Comparison of ENCODE assay signal across 11 cellular contexts in the genomic region with DNA sequence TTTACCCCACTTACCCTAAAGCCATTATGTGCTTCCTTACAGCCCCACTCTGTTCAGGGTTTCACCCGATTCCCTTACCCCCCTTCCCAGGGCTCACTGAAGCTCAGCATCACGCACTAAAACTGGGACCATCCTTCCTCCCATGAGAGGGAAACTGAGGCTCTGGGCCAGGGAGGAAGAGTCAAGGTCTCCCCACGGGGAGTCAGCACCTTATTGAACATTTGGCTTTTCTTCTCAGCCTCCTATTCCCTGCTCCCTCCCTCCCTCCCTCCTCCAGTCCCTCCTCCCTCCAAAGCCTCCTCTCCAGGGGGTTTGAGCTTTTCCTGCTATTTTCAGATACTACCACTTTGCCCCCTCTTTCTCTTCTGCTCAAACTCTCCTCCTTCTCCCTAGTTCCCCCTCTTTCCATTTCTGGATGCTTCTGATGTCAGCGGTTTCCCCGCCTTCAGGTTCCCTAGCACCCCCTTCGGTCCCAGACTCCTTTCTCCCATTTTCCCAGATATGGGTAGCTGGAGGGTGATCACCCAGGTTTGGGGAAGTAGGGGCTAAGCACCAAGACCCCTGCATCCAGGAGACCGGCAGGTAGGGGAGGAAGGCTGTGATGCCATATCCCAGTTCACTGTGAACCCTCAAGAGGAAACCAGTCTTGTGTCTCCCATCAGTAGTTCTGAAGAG. TPM values are rescaled to one million over a fixed set of nuclear protein-coding genes. Genes with fewer than 3 reads are reported as not detected.
DNase-seq lines count a peak whose midpoint lies in the region; ATAC-seq and TF ChIP-seq lines count a peak whose summit lies in the region.
"Had no signal": no experiment of that assay in that cellular context is flagged by ENCODE, and none has a peak within 500 bp of the region (broad histone marks: within the 10 kb centered on the region; RNA-seq: fewer than 3 reads in every experiment).

No MANE protein-coding gene starts in this region.

- H3K9me3 ChIP-seq in SK-N-SH: no peaks in the 10 kb centered on the region
- H3K9me3 ChIP-seq in iPS-15b (ENCODE audit: control insufficient read depth, insufficient read depth, low read length): no peaks in the 10 kb centered on the region
- no peaks in the 10 kb centered on the region for H3K9me3 ChIP-seq in GM23248 (ENCODE audit: low read depth)
- H3K9me3 ChIP-seq: colonic mucosa had no signal

- peak overlapping the region; percentile 65 to 69 for H3K4me3 ChIP-seq in SK-N-SH (ENCODE audit: low read depth in 2 of 2, low read length in 1 of 2)
- H3K4me3 ChIP-seq in iPS-15b (ENCODE audit: low read depth, low read length): peak overlapping the region; percentile 77
- H3K4me3 ChIP-seq in skeletal muscle cell (ENCODE audit: low read depth, low read length): peak overlapping the region; percentile 52
- no peak overlapping the region for H3K4me3 ChIP-seq in GM23248

- H2AFZ ChIP-seq in SK-N-SH (ENCODE audit: low read depth) (no peak overlapping the region), GM23248 (no peak overlapping the region)

- H4K20me1 ChIP-seq in SK-N-SH (ENCODE audit: insufficient read depth) (no peaks in the 10 kb centered on the region), GM23248 (ENCODE audit: insufficient read depth) (no peaks in the 10 kb centered on the region)

- no peaks in the 10 kb centered on the region for H3K79me2 ChIP-seq in SK-N-SH (ENCODE audit: insufficient read depth)
- H3K79me2 ChIP-seq in GM23248 (ENCODE audit: insufficient read depth): peaks cover 11% of the 10 kb centered on the region

- H3K4me1 ChIP-seq in SK-N-SH (ENCODE audit: control insufficient read depth in 1 of 2, insufficient read depth in 2 of 2, low read depth in 1 of 2, low read length in 1 of 2): peaks cover 24 to 75% of the 10 kb centered on the region in 2 experiments; a peak in 3 of 4 replicates
- H3K4me1 ChIP-seq in iPS-15b (ENCODE audit: control insufficient read depth, insufficient read depth, low read length): peaks cover 31% of the 10 kb centered on the region
- H3K4me1 ChIP-seq in GM23248 (ENCODE audit: insufficient read depth): peaks cover 15% of the 10 kb centered on the region
- H3K4me1 ChIP-seq: colonic mucosa had no signal

- H3K27me3 ChIP-seq in SK-N-SH (ENCODE audit: insufficient read depth) (no peaks in the 10 kb centered on the region), iPS-15b (ENCODE audit: control insufficient read depth, insufficient read depth, low read length) (peaks cover 51% of the 10 kb centered on the region), GM23248 (replicated peaks; ENCODE audit: insufficient read depth) (peaks cover 7% of the 10 kb centered on the region)

- CTCF ChIA-PET in SK-N-SH (lab: Yijun Ruan, JAX): interaction anchor here (0.6 to 12.7 kb wide), 8 partner anchors 12 to 209 kb away, joined by 3 to 246 read pairs (median 19); a partner anchor contains a TSS

- DNase-seq in SK-N-SH (no peak), skeletal muscle cell (ENCODE audit: low read depth) (no peak), DMS153 (lab: John Stamatoyannopoulos, UW) (no peak), NCI-H1105 treated with DMSO at 0.1 percent for 48 hours (lab: John Stamatoyannopoulos, UW) (no peak), GM23248 (no peak)
- DNase-seq: colonic mucosa, NCI-H1417 treated with DMSO at 0.1 percent for 48 hours, SIG-M5 had no signal

- TF ChIP-seq RAD21 in SK-N-SH (IDR thresholded peaks at IDR 0.05; ENCODE audit: low read length): no peak

- POLR2A ChIA-PET in SK-N-SH (lab: Yijun Ruan, JAX): interaction anchor here (0.6 to 2.8 kb wide), 4 partner anchors 46 to 139 kb away, joined by 3 to 19 read pairs (median 7); a partner anchor contains a TSS

- no peak for TF ChIP-seq CTCF in SK-N-SH (IDR thresholded peaks at IDR 0.05)

- ATAC-seq in SK-N-SH treated with all-trans-retinoic acid at 6 μM for 48 hours: no peak

- no peak for TF ChIP-seq EP300 in SK-N-SH (IDR thresholded peaks at IDR 0.05; ENCODE audit: borderline replicate concordance in 1 of 2, low read depth in 1 of 2, low read length in 1 of 2)

- H3K27ac ChIP-seq in SK-N-SH (ENCODE audit: low read depth in 2 of 2, low read length in 1 of 2) (no peak overlapping the region; a peak in 1 of 4 replicates), angular gyrus (ENCODE audit: low read depth, low read length) (peak overlapping the region; percentile 96), GM23248 (no peak overlapping the region)
- H3K27ac ChIP-seq: colonic mucosa had no signal

- H3K36me3 ChIP-seq in SK-N-SH (replicated peaks in 1 of 2; ENCODE audit: control insufficient read depth in 1 of 2, insufficient read depth in 2 of 2, low read length in 1 of 2): no peaks in the 10 kb centered on the region
- peaks cover 3% of the 10 kb centered on the region for H3K36me3 ChIP-seq in iPS-15b (ENCODE audit: control insufficient read depth, insufficient read depth, low read length)
- H3K36me3 ChIP-seq in GM23248 (ENCODE audit: low read depth): no peaks in the 10 kb centered on the region
- H3K36me3 ChIP-seq: colonic mucosa had no signal

- in situ Hi-C loops in GM23248 (cut with MboI): no loop called here

- WGBS in SK-N-SH (ENCODE audit: low lambda C conversion rate): 82% methylated on average over 7 of the region's 7 CpGs
- 19 to 20% methylated on average over 7 of the region's 7 CpGs for WGBS in GM23248 (ENCODE audit: low coverage in 1 of 2, low lambda C conversion rate in 2 of 2, missing lambda C conversion rate in 2 of 2), 2 experiments

- no peaks in the 10 kb centered on the region for H3K9me2 ChIP-seq in SK-N-SH
- no peaks in the 10 kb centered on the region for H3K9me2 ChIP-seq in GM23248 (ENCODE audit: insufficient read depth)

- H3K9ac ChIP-seq in SK-N-SH (no peak overlapping the region), iPS-15b (ENCODE audit: low read depth, low read length) (no peak overlapping the region), GM23248 (no peak overlapping the region)

- peaks cover 8% of the 10 kb centered on the region for H3F3A ChIP-seq in SK-N-SH (replicated peaks; ENCODE audit: insufficient read depth)
- H3F3A ChIP-seq in GM23248 (ENCODE audit: insufficient read depth): no peaks in the 10 kb centered on the region; the same call in 1 of the 2 replicates

- H3K4me2 ChIP-seq in SK-N-SH: peak overlapping the region; percentile 95
- no peak overlapping the region for H3K4me2 ChIP-seq in GM23248 (ENCODE audit: unreplicated experiment)

TF ChIP-seq in SK-N-SH, 30 proteins besides CTCF, POLR2A, EP300 and RAD21 (continues in another document):
- no peak for TF ChIP-seq RXRA (IDR thresholded peaks at IDR 0.05; ENCODE audit: borderline replicate concordance, low read depth)
- no peak for TF ChIP-seq NRF1 (IDR thresholded peaks at IDR 0.05; ENCODE audit: low read depth, low read length)
- no peak for TF ChIP-seq POLR2AphosphoS5 (IDR thresholded peaks at IDR 0.05; ENCODE audit: low read depth, low read length)
- TF ChIP-seq, protein P1, sequence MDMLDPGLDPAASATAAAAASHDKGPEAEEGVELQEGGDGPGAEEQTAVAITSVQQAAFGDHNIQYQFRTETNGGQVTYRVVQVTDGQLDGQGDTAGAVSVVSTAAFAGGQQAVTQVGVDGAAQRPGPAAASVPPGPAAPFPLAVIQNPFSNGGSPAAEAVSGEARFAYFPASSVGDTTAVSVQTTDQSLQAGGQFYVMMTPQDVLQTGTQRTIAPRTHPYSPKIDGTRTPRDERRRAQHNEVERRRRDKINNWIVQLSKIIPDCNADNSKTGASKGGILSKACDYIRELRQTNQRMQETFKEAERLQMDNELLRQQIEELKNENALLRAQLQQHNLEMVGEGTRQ (IDR thresholded peaks at IDR 0.05; ENCODE audit: borderline replicate concordance, low read depth, low read length): no peak

TF ChIP-seq in SK-N-SH treated with all-trans-retinoic acid at 6 μM for 48 hours, 23 proteins besides CTCF, POLR2A, EP300 and RAD21 (continues in another document):
- TF ChIP-seq, protein P2, sequence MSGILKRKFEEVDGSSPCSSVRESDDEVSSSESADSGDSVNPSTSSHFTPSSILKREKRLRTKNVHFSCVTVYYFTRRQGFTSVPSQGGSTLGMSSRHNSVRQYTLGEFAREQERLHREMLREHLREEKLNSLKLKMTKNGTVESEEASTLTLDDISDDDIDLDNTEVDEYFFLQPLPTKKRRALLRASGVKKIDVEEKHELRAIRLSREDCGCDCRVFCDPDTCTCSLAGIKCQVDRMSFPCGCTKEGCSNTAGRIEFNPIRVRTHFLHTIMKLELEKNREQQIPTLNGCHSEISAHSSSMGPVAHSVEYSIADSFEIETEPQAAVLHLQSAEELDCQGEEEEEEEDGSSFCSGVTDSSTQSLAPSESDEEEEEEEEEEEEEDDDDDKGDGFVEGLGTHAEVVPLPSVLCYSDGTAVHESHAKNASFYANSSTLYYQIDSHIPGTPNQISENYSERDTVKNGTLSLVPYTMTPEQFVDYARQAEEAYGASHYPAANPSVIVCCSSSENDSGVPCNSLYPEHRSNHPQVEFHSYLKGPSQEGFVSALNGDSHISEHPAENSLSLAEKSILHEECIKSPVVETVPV (CRISPR knock-in tag; IDR thresholded peaks at IDR 0.05): no peak

RNA-seq across cellular contexts. Expression of a gene that starts 1.0 kb away (rescaled TPM):
- polyA plus RNA-seq in SK-N-SH (2012; rRNA removed) (16.4 and 18.6 TPM in 2 replicates), GM23248 (2016; fragmentation: Nextera tagmentation; extraction: Ambion mirVana) (0.14 and 0.21 TPM in 2 replicates)
- 7.0 and 10.6 TPM in 2 replicates for polyA plus RNA-seq in SK-N-SH (2012; cell fraction: cytosol; rRNA removed)
- 32.2 and 35.7 TPM in 2 replicates for polyA plus RNA-seq in SK-N-SH (2012; cell fraction: nucleus; rRNA removed)
- 0.51 and 2.8 TPM in 2 replicates for total RNA-seq in GM23248 (2014; rRNA removed; shearing (Covaris generic))

RNA-seq across cellular contexts. Expression of a gene that starts 5.6 kb away (rescaled TPM):
- polyA plus RNA-seq in SK-N-SH (2012; rRNA removed) (49.5 and 74.6 TPM in 2 replicates), GM23248 (2016; fragmentation: Nextera tagmentation; extraction: Ambion mirVana) (37.6 and 39.1 TPM in 2 replicates)
- polyA plus RNA-seq in SK-N-SH (2012; cell fraction: cytosol; rRNA removed): 27.5 and 38.8 TPM in 2 replicates
- polyA plus RNA-seq in SK-N-SH (2012; cell fraction: nucleus; rRNA removed): 144 and 192 TPM in 2 replicates
- 32.5 and 43.0 TPM in 2 replicates for total RNA-seq in GM23248 (2014; rRNA removed; shearing (Covaris generic))

RNA-seq across cellular contexts. Expression of a gene that starts 18.1 kb away (rescaled TPM):
- 12.9 and 13.8 TPM in 2 replicates for polyA plus RNA-seq in SK-N-SH (2012; rRNA removed)
- polyA plus RNA-seq in SK-N-SH (2012; cell fraction: cytosol; rRNA removed): 1.6 and 3.0 TPM in 2 replicates
- 93.1 and 96.5 TPM in 2 replicates for polyA plus RNA-seq in SK-N-SH (2012; cell fraction: nucleus; rRNA removed)
- total RNA-seq in GM23248 (2014; rRNA removed; shearing (Covaris generic)): 1.0 and 3.2 TPM in 2 replicates
- 1.5 and 2.2 TPM in 2 replicates for polyA plus RNA-seq in GM23248 (2016; fragmentation: Nextera tagmentation; extraction: Ambion mirVana)

RNA-seq across cellular contexts. Expression of a gene that starts 28.5 kb away (rescaled TPM):
- polyA plus RNA-seq in SK-N-SH (2012; rRNA removed): 33.0 and 34.0 TPM in 2 replicates
- 18.8 and 25.0 TPM in 2 replicates for polyA plus RNA-seq in SK-N-SH (2012; cell fraction: cytosol; rRNA removed)
- polyA plus RNA-seq in SK-N-SH (2012; cell fraction: nucleus; rRNA removed): 49.3 and 55.0 TPM in 2 replicates
- total RNA-seq in GM23248 (2014; rRNA removed; shearing (Covaris generic)): 19.6 and 23.9 TPM in 2 replicates
- polyA plus RNA-seq in GM23248 (2016; fragmentation: Nextera tagmentation; extraction: Ambion mirVana): 30.2 and 31.4 TPM in 2 replicates

RNA-seq across cellular contexts. Expression of a gene that starts 29.4 kb away (rescaled TPM):
- polyA plus RNA-seq in SK-N-SH (2012; rRNA removed): 97.2 and 100 TPM in 2 replicates
- polyA plus RNA-seq in SK-N-SH (2012; cell fraction: cytosol; rRNA removed): 46.4 and 64.2 TPM in 2 replicates
- 203 and 208 TPM in 2 replicates for polyA plus RNA-seq in SK-N-SH (2012; cell fraction: nucleus; rRNA removed)
- total RNA-seq in GM23248 (2014; rRNA removed; shearing (Covaris generic)): 96.2 and 97.5 TPM in 2 replicates
- 73.2 and 77.9 TPM in 2 replicates for polyA plus RNA-seq in GM23248 (2016; fragmentation: Nextera tagmentation; extraction: Ambion mirVana)
